Comparison of ENCODE assay signal across 9 cellular contexts in genomic region chr10:84267503-84268126, GRCh38.
DNase-seq lines count a peak whose midpoint lies in the region; ATAC-seq and TF ChIP-seq lines count a peak whose summit lies in the region.
"Had no signal": no experiment of that assay in that cellular context is flagged by ENCODE, and none has a peak within 500 bp of the region (broad histone marks: within the 10 kb centered on the region; RNA-seq: fewer than 3 reads in every experiment).

No MANE protein-coding gene starts in this region.

- no peaks in the 10 kb centered on the region for H3K36me3 Mint-ChIP-seq in activated naive CD8-positive, alpha-beta T cell treated with anti-CD3 and anti-CD28 coated beads, Interleukin-2, amount 50 U/mL, for 24 hours (ENCODE audit: low read depth)
- H3K36me3 Mint-ChIP-seq: activated naive CD8-positive, alpha-beta T cell had no signal

- H3K9me2 ChIP-seq in SU-DHL-6 (replicated peaks; ENCODE audit: insufficient read depth, low read length), result no peaks in the 10 kb centered on the region

- peaks cover 1% of the 10 kb centered on the region; the same call in 1 of the 2 replicates for H3K4me1 ChIP-seq in iPS DF 6.9 (ENCODE audit: control insufficient read depth, insufficient read depth, low read length)

- H2AFZ ChIP-seq in SU-DHL-6 (ENCODE audit: low read depth, low read length, severe bottlenecking), result no peak overlapping the region

- ATAC-seq in HG03432 (IDR thresholded peaks at IDR 0.05; ENCODE audit: unreplicated experiment), result peak; percentile 79
- ATAC-seq in activated naive CD8-positive, alpha-beta T cell treated with anti-CD3 and anti-CD28 coated beads, Interleukin-2, amount 50 U/mL, for 24 hours, result peak; percentile 84

- peaks cover 18% of the 10 kb centered on the region for H3K4me1 Mint-ChIP-seq in activated naive CD8-positive, alpha-beta T cell treated with anti-CD3 and anti-CD28 coated beads, Interleukin-2, amount 50 U/mL, for 24 hours

- H3K4me3 ChIP-seq in SU-DHL-6 (ENCODE audit: insufficient read depth, low read length, poor library complexity, severe bottlenecking) (no peak overlapping the region), iPS DF 6.9 (ENCODE audit: low read length) (no peak overlapping the region)

- H3K9ac ChIP-seq in SU-DHL-6 (ENCODE audit: low read length), result no peak overlapping the region

- H3K9me3 Mint-ChIP-seq in activated naive CD8-positive, alpha-beta T cell treated with anti-CD3 and anti-CD28 coated beads, Interleukin-2, amount 50 U/mL, for 24 hours, result no peaks in the 10 kb centered on the region

- H3K27ac ChIP-seq in SU-DHL-6 (ENCODE audit: low read depth, low read length) (no peak overlapping the region), iPS DF 6.9 (ENCODE audit: low read length) (no peak overlapping the region)

- H3F3A ChIP-seq in SU-DHL-6 (ENCODE audit: insufficient read depth), result no peaks in the 10 kb centered on the region

- DNase-seq in activated naive CD8-positive, alpha-beta T cell treated with anti-CD3 and anti-CD28 coated beads, Interleukin-2, amount 50 U/mL, for 24 hours, result peak; percentile 81
- DNase-seq in iPS DF 6.9 (ENCODE audit: low read depth, low spot score), result peak; percentile 64
- peak; percentile 78 to 81 for DNase-seq in stimulated activated CD4-positive, alpha-beta T cell treated with anti-CD3 and anti-CD28 coated beads, Interleukin-4, amount 100 ng/mL, for 48 hours (ENCODE audit: low read depth in 2 of 2)
- no peak for DNase-seq in NCI-H1417 treated with DMSO at 0.1 percent for 48 hours (lab: John Stamatoyannopoulos, UW)
- no peak for DNase-seq in NOMO-1 (lab: John Stamatoyannopoulos, UW; ENCODE audit: unreplicated experiment in 2 of 2)

- no peaks in the 10 kb centered on the region for H3K27me3 ChIP-seq in SU-DHL-6 (ENCODE audit: low read length)
- H3K27me3 ChIP-seq in iPS DF 6.9 (ENCODE audit: control insufficient read depth, insufficient read depth, low read length), result no peaks in the 10 kb centered on the region

- no peak overlapping the region for H3K27ac Mint-ChIP-seq in activated naive CD8-positive, alpha-beta T cell treated with anti-CD3 and anti-CD28 coated beads, Interleukin-2, amount 50 U/mL, for 24 hours
- H3K27ac Mint-ChIP-seq: activated naive CD8-positive, alpha-beta T cell had no signal

- no peak overlapping the region for H3K4me2 ChIP-seq in SU-DHL-6 (ENCODE audit: low read depth, low read length, poor library complexity, severe bottlenecking)

- H3K4me3 Mint-ChIP-seq in activated naive CD8-positive, alpha-beta T cell treated with anti-CD3 and anti-CD28 coated beads, Interleukin-2, amount 50 U/mL, for 24 hours, result no peak overlapping the region
- H3K4me3 Mint-ChIP-seq: activated naive CD8-positive, alpha-beta T cell had no signal

- no peaks in the 10 kb centered on the region for H3K79me2 ChIP-seq in SU-DHL-6 (ENCODE audit: insufficient read depth, low read length)

- H4K20me1 ChIP-seq in SU-DHL-6 (ENCODE audit: low read depth, low read length), result no peaks in the 10 kb centered on the region

- H3K9me3 ChIP-seq in SU-DHL-6 (ENCODE audit: insufficient read depth, low read length) (no peaks in the 10 kb centered on the region), iPS DF 6.9 (ENCODE audit: control insufficient read depth, insufficient read depth, low read length) (no peaks in the 10 kb centered on the region)

- WGBS in iPS DF 6.9 (ENCODE audit: insufficient coverage, insufficient read length), result no CpG with 5 or more reads among the region's 7 CpGs

- TF ChIP-seq CTCF in GM12872 (IDR thresholded peaks at IDR 0.05; ENCODE audit: insufficient read depth, low read depth, low read length) (peak; percentile 67), SU-DHL-6 (IDR thresholded peaks at IDR 0.05; ENCODE audit: insufficient read depth, low read length, poor library complexity, severe bottlenecking) (peak; percentile 55)

- H3K36me3 ChIP-seq in SU-DHL-6 (ENCODE audit: low read length) (no peaks in the 10 kb centered on the region), iPS DF 6.9 (ENCODE audit: control insufficient read depth, insufficient read depth, low read length) (no peaks in the 10 kb centered on the region)

- H3K27me3 Mint-ChIP-seq in activated naive CD8-positive, alpha-beta T cell treated with anti-CD3 and anti-CD28 coated beads, Interleukin-2, amount 50 U/mL, for 24 hours, result peaks cover 13% of the 10 kb centered on the region

Comparison
In these comparisons a context has a peak if more than half of its experiments do, and no peak if none do; other contexts are left out.
1. DNase-seq: peak in activated naive CD8-positive, alpha-beta T cell treated with anti-CD3 and anti-CD28 coated beads, Interleukin-2, amount 50 U/mL, for 24 hours (single experiment), iPS DF 6.9 (single experiment) and stimulated activated CD4-positive, alpha-beta T cell treated with anti-CD3 and anti-CD28 coated beads, Interleukin-4, amount 100 ng/mL, for 48 hours (2 of 2); none in NCI-H1417 treated with DMSO at 0.1 percent for 48 hours (single experiment) and NOMO-1 (0 of 2).